Comparison of ENCODE assay signal across 16 cellular contexts in genomic region chr17:82007495-82008257, GRCh38. TPM values are rescaled to one million over a fixed set of nuclear protein-coding genes. Genes with fewer than 3 reads are reported as not detected.
A peak's percentile ranks its signal among the peaks of the same experiment; 100 is the strongest.
DNase-seq lines count a peak whose midpoint lies in the region; ATAC-seq and TF ChIP-seq lines count a peak whose summit lies in the region.
"Had no signal": no experiment of that assay in that cellular context is flagged by ENCODE, and none has a peak within 500 bp of the region (broad histone marks: within the 10 kb centered on the region; RNA-seq: fewer than 3 reads in every experiment).

No MANE protein-coding gene starts in this region.

- no peaks in the 10 kb centered on the region; a peak in 1 of 22 replicates for H3K36me3 ChIP-seq in BLaER1 treated with 17β-estradiol and CSF1 and Interleukin-3, amounts not matched to agents 10 nM and 100 nM

- peak overlapping the region in 5 of 11 experiments; percentile 8 to 50 (median 10); a peak in 6 of 22 replicates for H3K9ac ChIP-seq in BLaER1 treated with 17β-estradiol and CSF1 and Interleukin-3, amounts not matched to agents 10 nM and 100 nM

- H3K9me3 Mint-ChIP-seq in WTC11, result no peaks in the 10 kb centered on the region
- no peaks in the 10 kb centered on the region for H3K9me3 Mint-ChIP-seq in nephron progenitor cell
- H3K9me3 Mint-ChIP-seq: CD4-positive, CD25-positive, alpha-beta regulatory T cell; effector memory CD8-positive, alpha-beta T cell; T-helper 2 cell treated with Interferon-gamma antibody and Interleukin-4, amounts not matched to agents 5 μg/mL and 100 μg/mL, for 36 hours had no signal

- peaks cover 4 to 46% (median 26%) of the 10 kb centered on the region in 11 experiments; a peak in 19 of 22 replicates for H3K27me3 ChIP-seq in BLaER1 treated with 17β-estradiol and CSF1 and Interleukin-3, amounts not matched to agents 10 nM and 100 nM

- TF ChIP-seq CTCF in WTC11 (IDR thresholded peaks at IDR 0.05), result no peak
- no peak for TF ChIP-seq CTCF in nephron progenitor cell (IDR thresholded peaks at IDR 0.05)

- H3K4me1 Mint-ChIP-seq in WTC11 (no peaks in the 10 kb centered on the region), nephron progenitor cell (peaks cover 32% of the 10 kb centered on the region)
- H3K4me1 Mint-ChIP-seq: CD4-positive, CD25-positive, alpha-beta regulatory T cell had no signal

- H3K4me3 Mint-ChIP-seq in WTC11 (no peak overlapping the region), nephron progenitor cell (no peak overlapping the region)
- H3K4me3 Mint-ChIP-seq: activated CD8-positive, alpha-beta memory T cell treated with anti-CD3 and anti-CD28 coated beads, Interleukin-2, amount 10 ng/mL, durations not matched to agents 7 days and 5 days; CD4-positive, CD25-positive, alpha-beta regulatory T cell; effector memory CD8-positive, alpha-beta T cell; T-helper 2 cell treated with Interferon-gamma antibody and Interleukin-4, amounts not matched to agents 5 μg/mL and 100 μg/mL, for 36 hours had no signal

- no peak overlapping the region; a peak in 1 of 20 replicates for H3K4me3 ChIP-seq in BLaER1 treated with 17β-estradiol and CSF1 and Interleukin-3, amounts not matched to agents 10 nM and 100 nM

- H3K4me2 ChIP-seq in BLaER1 treated with 17β-estradiol and CSF1 and Interleukin-3, amounts not matched to agents 10 nM and 100 nM, result peak overlapping the region in 9 of 11 experiments; percentile 15 to 93 (median 71); a peak in 16 of 22 replicates

- no peak overlapping the region for H3K27ac ChIP-seq in BLaER1 treated with 17β-estradiol and CSF1 and Interleukin-3, amounts not matched to agents 10 nM and 100 nM

- POLR2A ChIA-PET in WTC11 (lab: Charles Lee), result no interaction called here

- ATAC-seq in WTC11, result no peak
- ATAC-seq in GM18868 (IDR thresholded peaks at IDR 0.05; ENCODE audit: unreplicated experiment), result no peak
- ATAC-seq: activated CD8-positive, alpha-beta memory T cell treated with anti-CD3 and anti-CD28 coated beads, Interleukin-2, amount 10 ng/mL, durations not matched to agents 7 days and 5 days; effector memory CD8-positive, alpha-beta T cell had no signal

- DNase-seq in WTC11 (ENCODE audit: low spot score), result no peak
- DNase-seq in nephron progenitor cell, result peak; percentile 8
- DNase-seq in NCI-H1092 treated with DMSO at 0.1 percent for 48 hours (lab: John Stamatoyannopoulos, UW), result no peak
- DNase-seq in DMS79 treated with DMSO at 0.1 percent for 48 hours (lab: John Stamatoyannopoulos, UW), result no peak
- DNase-seq: activated CD4-positive, CD25-positive, alpha-beta regulatory T cell treated with anti-CD3 and anti-CD28 coated beads, Interleukin-2, amount 50 U/mL, for 72 hours; activated CD8-positive, alpha-beta memory T cell treated with anti-CD3 and anti-CD28 coated beads, Interleukin-2, amount 10 ng/mL, durations not matched to agents 7 days and 5 days; activated gamma-delta T cell; amniotic stem cell; CD4-positive, CD25-positive, alpha-beta regulatory T cell; DMS153; effector memory CD8-positive, alpha-beta T cell; NCI-H2107; NCI-H526 had no signal

- 0 out of 2 replicates have a peak overlapping the region, but pooled peaks have one; percentile 27 for H3K27ac Mint-ChIP-seq in WTC11
- H3K27ac Mint-ChIP-seq in nephron progenitor cell, result no peak overlapping the region
- H3K27ac Mint-ChIP-seq: activated CD8-positive, alpha-beta memory T cell treated with anti-CD3 and anti-CD28 coated beads, Interleukin-2, amount 10 ng/mL, durations not matched to agents 7 days and 5 days; CD4-positive, CD25-positive, alpha-beta regulatory T cell; effector memory CD8-positive, alpha-beta T cell; T-helper 2 cell treated with Interferon-gamma antibody and Interleukin-4, amounts not matched to agents 5 μg/mL and 100 μg/mL, for 36 hours had no signal

- H4K20me1 ChIP-seq in BLaER1 treated with 17β-estradiol and CSF1 and Interleukin-3, amounts not matched to agents 10 nM and 100 nM, result peaks cover 45 to 90% (median 68%) of the 10 kb centered on the region in 11 experiments; a peak in 21 of 22 replicates

- H3K36me3 Mint-ChIP-seq in WTC11 (no peaks in the 10 kb centered on the region), nephron progenitor cell (ENCODE audit: low read depth) (no peaks in the 10 kb centered on the region)
- H3K36me3 Mint-ChIP-seq: activated CD8-positive, alpha-beta memory T cell treated with anti-CD3 and anti-CD28 coated beads, Interleukin-2, amount 10 ng/mL, durations not matched to agents 7 days and 5 days; CD4-positive, CD25-positive, alpha-beta regulatory T cell had no signal

- peaks cover 28 to 88% (median 63%) of the 10 kb centered on the region in 10 experiments for H3K4me1 ChIP-seq in BLaER1 treated with 17β-estradiol and CSF1 and Interleukin-3, amounts not matched to agents 10 nM and 100 nM

- no peaks in the 10 kb centered on the region for H3K9me3 ChIP-seq in BLaER1 treated with 17β-estradiol and CSF1 and Interleukin-3, amounts not matched to agents 10 nM and 100 nM (replicated peaks in 1 of 11)

- CTCF ChIA-PET in WTC11 (lab: Charles Lee), result interaction anchor here (3.0 kb wide), 1 partner anchor 13 kb away, joined by 16 read pairs; no protein-coding TSS in a partner anchor

- no peaks in the 10 kb centered on the region for H3K27me3 Mint-ChIP-seq in WTC11 (ENCODE audit: low read depth)
- H3K27me3 Mint-ChIP-seq in nephron progenitor cell (ENCODE audit: low read depth, poor library complexity), result no peaks in the 10 kb centered on the region
- H3K27me3 Mint-ChIP-seq: activated CD8-positive, alpha-beta memory T cell treated with anti-CD3 and anti-CD28 coated beads, Interleukin-2, amount 10 ng/mL, durations not matched to agents 7 days and 5 days; CD4-positive, CD25-positive, alpha-beta regulatory T cell; effector memory CD8-positive, alpha-beta T cell had no signal

TF ChIP-seq in WTC11, 78 proteins besides CTCF, POLR2A, EP300 and RAD21:
- TF ChIP-seq AR (CRISPR knock-in tag; IDR thresholded peaks at IDR 0.05), result no peak
- TF ChIP-seq PREB (CRISPR knock-in tag; IDR thresholded peaks at IDR 0.05; ENCODE audit: borderline replicate concordance), result no peak
TF ChIP-seq in WTC11: peak in this region for 0.

RNA-seq across cellular contexts. Expression of gene CENPX, which starts 15.0 kb away (rescaled TPM):
- total RNA-seq in WTC11 (2021), result 107 to 121 TPM (median 110 TPM) in 3 replicates

RNA-seq across cellular contexts. Expression of gene LRRC45, which starts 15.4 kb away (rescaled TPM):
- total RNA-seq in WTC11 (2021), result 30.5 to 38.1 TPM (median 32.5 TPM) in 3 replicates

RNA-seq across cellular contexts. Expression of gene RAC3, which starts 23.8 kb away (rescaled TPM):
- total RNA-seq in WTC11 (2021), result 135 to 163 TPM (median 138 TPM) in 3 replicates

RNA-seq across cellular contexts. Expression of gene DCXR, which starts 29.8 kb away (rescaled TPM):
- total RNA-seq in WTC11 (2021), result 114 to 130 TPM (median 120 TPM) in 3 replicates

RNA-seq across cellular contexts. Expression of gene ASPSCR1, which starts 30.2 kb away (rescaled TPM):
- 60.4 to 71.9 TPM (median 67.8 TPM) in 3 replicates for total RNA-seq in WTC11 (2021)
